In the genomic region with DNA sequence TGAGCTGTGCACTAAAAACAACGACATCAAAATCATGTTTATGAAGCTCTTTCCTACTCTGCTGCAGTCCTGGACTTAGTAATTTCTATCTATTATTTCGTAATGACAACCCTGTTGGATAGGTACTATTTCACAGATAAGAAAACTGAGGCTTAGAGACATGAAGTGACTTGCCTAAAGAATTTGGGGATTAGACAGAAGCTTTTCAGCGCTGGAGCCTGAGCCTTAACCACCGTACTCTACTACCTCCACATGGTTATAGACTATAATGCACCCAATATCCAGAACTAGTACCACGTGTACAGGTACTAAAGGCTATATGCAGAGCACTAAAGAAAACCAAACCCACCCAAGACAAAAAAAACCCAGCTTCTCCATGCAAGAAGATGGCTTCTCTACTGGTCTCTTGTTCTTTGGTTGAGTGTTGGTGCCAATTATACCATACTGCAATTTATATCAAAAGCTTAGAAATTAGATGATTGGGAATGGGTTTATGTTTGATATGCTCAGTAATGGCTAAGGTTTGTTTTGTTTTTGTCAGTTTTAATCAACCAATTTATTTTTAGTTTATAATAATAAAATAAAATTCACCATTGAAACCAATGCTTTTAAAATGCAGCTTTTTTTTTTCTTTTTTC, we compare ENCODE assay signal across 12 cellular contexts. TPM values are rescaled to one million over a fixed set of nuclear protein-coding genes. Genes with fewer than 3 reads are reported as not detected.
DNase-seq lines count a peak whose midpoint lies in the region; ATAC-seq and TF ChIP-seq lines count a peak whose summit lies in the region.
"Had no signal": no experiment of that assay in that cellular context is flagged by ENCODE, and none has a peak within 500 bp of the region (broad histone marks: within the 10 kb centered on the region; RNA-seq: fewer than 3 reads in every experiment).

No MANE protein-coding gene starts in this region.

- H3K27ac Mint-ChIP-seq in activated CD8-positive, alpha-beta T cell treated with anti-CD3 and anti-CD28 coated beads, Interleukin-2, amount 10 ng/mL, durations not matched to agents 7 days and 5 days, result no peak overlapping the region
- H3K27ac Mint-ChIP-seq: dendritic cell treated with granulocyte-macrophage colony-stimulating factor and Interleukin-4, amounts not matched to agents 40 ng/mL and 50 ng/mL, for 4 days had no signal

- H3K36me3 Mint-ChIP-seq in activated CD8-positive, alpha-beta T cell treated with anti-CD3 and anti-CD28 coated beads, Interleukin-2, amount 10 ng/mL, durations not matched to agents 7 days and 5 days (ENCODE audit: low read depth), result no peaks in the 10 kb centered on the region

- H3K4me3 ChIP-seq in testis (no peak overlapping the region), colonic mucosa (no peak overlapping the region), suprapubic skin (no peak overlapping the region)
- H3K4me3 ChIP-seq: vagina had no signal

- intact Hi-C loops in testis (cut with DNase I; ENCODE audit: low total_unique reads) (no loop called here), colonic mucosa (cut with DNase I) (loop anchor here (10.0 kb wide), 1 partner anchor 80 kb away; no protein-coding TSS in a partner anchor), sciatic nerve (cut with DNase I) (no loop called here)

- ATAC-seq in activated CD8-positive, alpha-beta T cell treated with anti-CD3 and anti-CD28 coated beads, Interleukin-2, amount 10 ng/mL, durations not matched to agents 7 days and 5 days, result peak; percentile 73
- ATAC-seq in sciatic nerve, result no peak

- H3K4me1 Mint-ChIP-seq in activated CD8-positive, alpha-beta T cell treated with anti-CD3 and anti-CD28 coated beads, Interleukin-2, amount 10 ng/mL, durations not matched to agents 7 days and 5 days (ENCODE audit: low read depth), result peaks cover 4% of the 10 kb centered on the region

- H3K27me3 ChIP-seq in testis (no peaks in the 10 kb centered on the region), colonic mucosa (no peaks in the 10 kb centered on the region), suprapubic skin (no peaks in the 10 kb centered on the region)
- H3K27me3 ChIP-seq: vagina had no signal

- TF ChIP-seq EP300 in suprapubic skin (IDR thresholded peaks at IDR 0.05), result no peak

- POLR2A ChIA-PET in activated CD8-positive, alpha-beta T cell treated with anti-CD3 and anti-CD28 coated beads, Interleukin-2, amount 10 ng/mL, durations not matched to agents 7 days and 5 days (lab: Charles Lee), result interaction anchor here (0.5 to 1.2 kb wide), 4 partner anchors 84 to 118 kb away, joined by 3 to 4 read pairs (median 3); partner anchors contain the start of gene CBX3

- H3K4me3 Mint-ChIP-seq in activated CD8-positive, alpha-beta T cell treated with anti-CD3 and anti-CD28 coated beads, Interleukin-2, amount 10 ng/mL, durations not matched to agents 7 days and 5 days, result no peak overlapping the region
- H3K4me3 Mint-ChIP-seq: dendritic cell treated with granulocyte-macrophage colony-stimulating factor and Interleukin-4, amounts not matched to agents 40 ng/mL and 50 ng/mL, for 4 days had no signal

- H3K9ac ChIP-seq in colonic mucosa (ENCODE audit: low read depth in 2 of 2, low read length in 2 of 2), result no peak overlapping the region

- H3K9me3 ChIP-seq in testis (no peaks in the 10 kb centered on the region), colonic mucosa (no peaks in the 10 kb centered on the region), suprapubic skin (no peaks in the 10 kb centered on the region)
- H3K9me3 ChIP-seq: vagina had no signal

- H3K4me1 ChIP-seq in testis, result no peaks in the 10 kb centered on the region
- no peaks in the 10 kb centered on the region for H3K4me1 ChIP-seq in colonic mucosa
- no peaks in the 10 kb centered on the region for H3K4me1 ChIP-seq in suprapubic skin
- H3K4me1 ChIP-seq: vagina had no signal

- peaks cover 8% of the 10 kb centered on the region for H3K27me3 Mint-ChIP-seq in activated CD8-positive, alpha-beta T cell treated with anti-CD3 and anti-CD28 coated beads, Interleukin-2, amount 10 ng/mL, durations not matched to agents 7 days and 5 days (ENCODE audit: low read depth)
- H3K27me3 Mint-ChIP-seq: dendritic cell treated with granulocyte-macrophage colony-stimulating factor and Interleukin-4, amounts not matched to agents 40 ng/mL and 50 ng/mL, for 4 days had no signal

- CTCF ChIA-PET in activated CD8-positive, alpha-beta T cell treated with anti-CD3 and anti-CD28 coated beads, Interleukin-2, amount 10 ng/mL, durations not matched to agents 7 days and 5 days (lab: Charles Lee), result interaction anchor here (0.6 to 2.3 kb wide), 17 partner anchors 9 to 392 kb away, joined by 3 to 27 read pairs (median 6); partner anchors contain the start of gene HNRNPA2B1

- H3K36me3 ChIP-seq in testis (ENCODE audit: low read depth, missing control alignments) (no peaks in the 10 kb centered on the region), colonic mucosa (no peaks in the 10 kb centered on the region), suprapubic skin (no peaks in the 10 kb centered on the region)
- H3K36me3 ChIP-seq: vagina had no signal

- H3K9me3 Mint-ChIP-seq in activated CD8-positive, alpha-beta T cell treated with anti-CD3 and anti-CD28 coated beads, Interleukin-2, amount 10 ng/mL, durations not matched to agents 7 days and 5 days (ENCODE audit: insufficient read depth), result no peaks in the 10 kb centered on the region
- H3K9me3 Mint-ChIP-seq: dendritic cell treated with granulocyte-macrophage colony-stimulating factor and Interleukin-4, amounts not matched to agents 40 ng/mL and 50 ng/mL, for 4 days had no signal

- TF ChIP-seq CTCF in 22Rv1 (IDR thresholded peaks at IDR 0.05) (peak; percentile 52), testis (IDR thresholded peaks at IDR 0.05) (no peak), colonic mucosa (IDR thresholded peaks at IDR 0.05) (no peak), suprapubic skin (IDR thresholded peaks at IDR 0.05) (no peak)

- WGBS in testis, 2 donors, result 85 to 88% methylated on average over 5 of the region's 5 CpGs
- WGBS in suprapubic skin, result 80% methylated on average over 5 of the region's 5 CpGs

- no peak for TF ChIP-seq POLR2A in testis (IDR thresholded peaks at IDR 0.05)
- no peak for TF ChIP-seq POLR2A in suprapubic skin (IDR thresholded peaks at IDR 0.05)

- DNase-seq in ELR (ENCODE audit: low read depth) (peak; percentile 30), NCI-H226 (peak; percentile 19), testis (no peak), colonic mucosa (no peak), sciatic nerve (ENCODE audit: low spot score) (no peak), suprapubic skin (ENCODE audit: low spot score in 2 of 2) (no peak)
- no peak for DNase-seq in activated CD8-positive, alpha-beta T cell treated with anti-CD3 and anti-CD28 coated beads, Interleukin-2, amount 10 ng/mL, durations not matched to agents 7 days and 5 days
- DNase-seq: activated CD4-positive, CD25-positive, alpha-beta regulatory T cell treated with anti-CD3 and anti-CD28 coated beads, Interleukin-2, amount 50 U/mL, for 72 hours; NCI-H187 had no signal

- H3K27ac ChIP-seq in 22Rv1, result no peak overlapping the region
- no peak overlapping the region for H3K27ac ChIP-seq in testis
- H3K27ac ChIP-seq in colonic mucosa, result no peak overlapping the region
- H3K27ac ChIP-seq in suprapubic skin, result no peak overlapping the region
- H3K27ac ChIP-seq: vagina had no signal

RNA-seq across cellular contexts. Expression of gene SNX10, which starts 6.5 kb away (rescaled TPM):
- total RNA-seq in activated CD8-positive, alpha-beta T cell treated with anti-CD3 and anti-CD28 coated beads, Interleukin-2, amount 10 ng/mL, durations not matched to agents 7 days and 5 days, result 10 to 100 TPM; 39.2 to 42.7 TPM
- total RNA-seq in testis (1 to 10 TPM; 4.4 to 5.6 TPM), colonic mucosa (1 to 10 TPM; 3.1 to 4.9 TPM), sciatic nerve (7.0 TPM), suprapubic skin (1 to 10 TPM in 3 of 4 donors, under 1 TPM in 1; 0.87 to 5.2 (median 2.0) TPM)
- polyA plus RNA-seq in testis (ENCODE audit: insufficient read depth, low read depth, low replicate concordance), result 6.3 TPM

Comparison
In these comparisons a context has a peak if more than half of its experiments do, and no peak if none do; other contexts are left out.
1. DNase-seq: peak in ELR (single experiment) and NCI-H226 (single experiment); none in activated CD8-positive, alpha-beta T cell treated with anti-CD3 and anti-CD28 coated beads, Interleukin-2, amount 10 ng/mL, durations not matched to agents 7 days and 5 days (single experiment), testis (single experiment), colonic mucosa (single experiment), sciatic nerve (single experiment) and suprapubic skin (0 of 2).